Comparison of ENCODE assay signal across 8 cellular contexts in the genomic region with DNA sequence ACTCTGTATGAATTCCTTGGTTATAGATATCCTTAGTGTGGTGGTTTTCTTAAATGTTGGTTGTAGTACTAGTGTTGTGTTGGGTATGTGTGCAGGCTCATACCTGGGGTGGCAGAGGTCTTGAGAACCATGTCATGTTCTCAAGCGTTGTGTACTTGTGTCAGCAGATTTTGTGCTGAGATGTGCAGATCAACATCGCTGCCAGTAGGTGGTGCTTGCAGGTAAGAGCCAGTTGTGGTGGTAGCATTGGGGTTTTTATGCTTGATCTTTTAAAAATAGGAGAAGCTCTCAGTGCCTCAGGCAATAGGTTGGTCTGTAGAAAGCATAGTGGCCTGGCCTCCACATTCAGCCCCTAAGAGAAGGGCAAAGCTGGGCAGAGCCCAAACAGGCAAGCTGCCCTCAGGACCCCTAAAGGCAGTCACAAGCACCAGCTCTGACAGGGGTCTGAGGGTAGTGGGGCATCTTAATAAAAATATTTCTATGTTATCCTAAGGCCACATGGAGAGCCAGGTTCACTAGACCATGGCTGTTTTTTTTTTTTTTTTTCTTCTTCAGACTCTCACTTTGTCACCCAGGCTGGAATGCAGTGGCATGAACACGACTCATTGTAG.
DNase-seq lines count a peak whose midpoint lies in the region; ATAC-seq, FAIRE-seq and TF ChIP-seq lines count a peak whose summit lies in the region.

No MANE protein-coding gene starts in this region.

- peak; percentile 44 for ATAC-seq in activated CD4-positive, alpha-beta T cell treated with anti-CD3 and anti-CD28 coated beads for 36 hours
- ATAC-seq in activated CD8-positive, alpha-beta T cell treated with anti-CD3 and anti-CD28 coated beads, Interleukin-2, amount 10 ng/mL, durations not matched to agents 7 days and 5 days: no peak

- TF ChIP-seq CTCF in NB4 (IDR thresholded peaks at IDR 0.05; ENCODE audit: low read depth, low read length) (peak; percentile 77), coronary artery (IDR thresholded peaks at IDR 0.05) (no peak)

- peak; percentile 33 for FAIRE-seq in H54 (lab: Jason Lieb, UNC)

- CTCF ChIA-PET in activated CD4-positive, alpha-beta T cell treated with anti-CD3 and anti-CD28 coated beads for 36 hours (lab: Charles Lee): interaction anchor here (0.7 to 1.3 kb wide), 4 partner anchors 10 to 498 kb away, joined by 3 to 4 read pairs (median 4); no protein-coding TSS in a partner anchor
- CTCF ChIA-PET in activated CD8-positive, alpha-beta T cell treated with anti-CD3 and anti-CD28 coated beads, Interleukin-2, amount 10 ng/mL, durations not matched to agents 7 days and 5 days (lab: Charles Lee): interaction anchor here (0.6 to 1.6 kb wide), 5 partner anchors 9 to 825 kb away, joined by 3 to 10 read pairs (median 5); no protein-coding TSS in a partner anchor

- intact Hi-C loops in activated CD4-positive, alpha-beta T cell treated with anti-CD3 and anti-CD28 coated beads for 36 hours (cut with DNase I, micrococcal nuclease): loop anchor here (1.0 kb wide), 1 partner anchor 824 kb away; no protein-coding TSS in a partner anchor

- POLR2A ChIA-PET in activated CD4-positive, alpha-beta T cell treated with anti-CD3 and anti-CD28 coated beads for 36 hours (lab: Charles Lee): no interaction called here
- POLR2A ChIA-PET in activated CD8-positive, alpha-beta T cell treated with anti-CD3 and anti-CD28 coated beads, Interleukin-2, amount 10 ng/mL, durations not matched to agents 7 days and 5 days (lab: Charles Lee): no interaction called here

- no peaks in the 10 kb centered on the region for H3K9me3 Mint-ChIP-seq in activated CD4-positive, alpha-beta T cell treated with anti-CD3 and anti-CD28 coated beads for 36 hours (ENCODE audit: low read depth)
- H3K9me3 Mint-ChIP-seq in activated CD8-positive, alpha-beta T cell treated with anti-CD3 and anti-CD28 coated beads, Interleukin-2, amount 10 ng/mL, durations not matched to agents 7 days and 5 days (ENCODE audit: insufficient read depth): no peaks in the 10 kb centered on the region

- peaks cover 7% of the 10 kb centered on the region for H3K27me3 Mint-ChIP-seq in activated CD4-positive, alpha-beta T cell treated with anti-CD3 and anti-CD28 coated beads for 36 hours
- H3K27me3 Mint-ChIP-seq in activated CD8-positive, alpha-beta T cell treated with anti-CD3 and anti-CD28 coated beads, Interleukin-2, amount 10 ng/mL, durations not matched to agents 7 days and 5 days (ENCODE audit: low read depth): peaks cover 14% of the 10 kb centered on the region

- H3K4me3 ChIP-seq in NB4 (ENCODE audit: low read depth, low read length): no peak overlapping the region
- no peak overlapping the region for H3K4me3 ChIP-seq in coronary artery

- H3K4me1 Mint-ChIP-seq in activated CD4-positive, alpha-beta T cell treated with anti-CD3 and anti-CD28 coated beads for 36 hours: no peaks in the 10 kb centered on the region
- H3K4me1 Mint-ChIP-seq in activated CD8-positive, alpha-beta T cell treated with anti-CD3 and anti-CD28 coated beads, Interleukin-2, amount 10 ng/mL, durations not matched to agents 7 days and 5 days (ENCODE audit: low read depth): no peaks in the 10 kb centered on the region

- no peak overlapping the region for H3K27ac Mint-ChIP-seq in activated CD4-positive, alpha-beta T cell treated with anti-CD3 and anti-CD28 coated beads for 36 hours
- no peak overlapping the region for H3K27ac Mint-ChIP-seq in activated CD8-positive, alpha-beta T cell treated with anti-CD3 and anti-CD28 coated beads, Interleukin-2, amount 10 ng/mL, durations not matched to agents 7 days and 5 days

- H3K4me3 Mint-ChIP-seq in activated CD4-positive, alpha-beta T cell treated with anti-CD3 and anti-CD28 coated beads for 36 hours: no peak overlapping the region
- H3K4me3 Mint-ChIP-seq in activated CD8-positive, alpha-beta T cell treated with anti-CD3 and anti-CD28 coated beads, Interleukin-2, amount 10 ng/mL, durations not matched to agents 7 days and 5 days: no peak overlapping the region

- DNase-seq in activated CD4-positive, alpha-beta T cell treated with anti-CD3 and anti-CD28 coated beads for 36 hours: peak; percentile 52
- DNase-seq in activated CD4-positive, alpha-beta T cell treated with anti-CD3 and anti-CD28 coated beads for 1 hour: no peak
- DNase-seq in H54 (ENCODE audit: insufficient read length, low spot score): no peak
- peak; percentile 61 for DNase-seq in NB4 (ENCODE audit: low read depth)
- peak; percentile 34 for DNase-seq in activated CD8-positive, alpha-beta T cell treated with anti-CD3 and anti-CD28 coated beads, Interleukin-2, amount 10 ng/mL, durations not matched to agents 7 days and 5 days
- DNase-seq in kidney tubule cell (ENCODE audit: low spot score): peak; percentile 51
- DNase-seq in T-helper 9 cell: no peak
- DNase-seq in coronary artery (ENCODE audit: low spot score): no peak

- no peak overlapping the region for H3K27ac ChIP-seq in coronary artery

- H3K36me3 Mint-ChIP-seq in activated CD4-positive, alpha-beta T cell treated with anti-CD3 and anti-CD28 coated beads for 36 hours (ENCODE audit: low read depth): no peaks in the 10 kb centered on the region
- H3K36me3 Mint-ChIP-seq in activated CD8-positive, alpha-beta T cell treated with anti-CD3 and anti-CD28 coated beads, Interleukin-2, amount 10 ng/mL, durations not matched to agents 7 days and 5 days (ENCODE audit: low read depth): no peaks in the 10 kb centered on the region

- TF ChIP-seq POLR2A in H54 (IDR thresholded peaks at IDR 0.05; ENCODE audit: low read depth, low read length) (no peak), NB4 (IDR thresholded peaks at IDR 0.05; ENCODE audit: extremely low read depth, insufficient read length) (no peak)

Comparison
In these comparisons a context has a peak if more than half of its experiments do, and no peak if none do; other contexts are left out.
1. DNase-seq: peak in activated CD4-positive, alpha-beta T cell treated with anti-CD3 and anti-CD28 coated beads for 36 hours (single experiment), NB4 (single experiment), activated CD8-positive, alpha-beta T cell treated with anti-CD3 and anti-CD28 coated beads, Interleukin-2, amount 10 ng/mL, durations not matched to agents 7 days and 5 days (single experiment) and kidney tubule cell (single experiment); none in activated CD4-positive, alpha-beta T cell treated with anti-CD3 and anti-CD28 coated beads for 1 hour (single experiment), H54 (single experiment), T-helper 9 cell (single experiment) and coronary artery (single experiment).